ENCODE assay signal across 8 cellular contexts in the genomic region with DNA sequence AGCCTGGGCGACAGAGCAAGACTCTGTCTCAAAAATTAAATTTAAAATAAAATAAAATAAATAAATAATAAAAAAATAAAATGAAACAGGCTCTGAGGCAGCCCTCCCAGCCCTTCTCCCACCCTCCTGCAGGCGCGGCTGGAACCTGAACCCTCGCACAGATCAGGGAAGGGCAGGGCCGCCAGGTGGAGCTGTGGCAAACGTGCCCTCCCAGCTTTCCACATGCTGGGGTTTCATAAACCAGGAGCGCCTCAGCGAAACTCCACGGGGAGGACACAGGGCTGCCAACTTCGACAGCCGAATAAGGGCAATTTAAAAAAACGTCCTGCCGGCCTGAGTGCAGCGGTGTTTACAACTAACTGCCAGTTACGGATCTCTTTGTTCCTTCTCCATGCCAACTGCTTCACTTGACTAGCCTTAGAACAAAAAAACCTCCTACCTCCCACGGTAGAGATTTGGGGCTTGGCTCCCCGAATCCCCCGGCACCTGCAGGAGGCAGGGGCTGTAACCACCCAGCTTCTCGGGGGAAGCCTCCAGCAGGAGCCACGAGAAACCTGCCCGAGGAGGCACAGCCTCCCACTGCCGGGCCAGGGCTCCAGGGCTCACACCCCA. TPM values are rescaled to one million over a fixed set of nuclear protein-coding genes. Genes with fewer than 3 reads are reported as not detected.
DNase-seq lines count a peak whose midpoint lies in the region; ATAC-seq, FAIRE-seq and TF ChIP-seq lines count a peak whose summit lies in the region.

No MANE protein-coding gene starts in this region.

- BruUV-seq in HepG2 (replicated peaks; lab: Mats Ljungman, UMichigan) = no TSS peak

- TF ChIP-seq CTCF in dorsolateral prefrontal cortex (IDR thresholded peaks at IDR 0.05 in 54 of 56, conservative IDR thresholded peaks at IDR 0.05 in 2 of 56; ENCODE audit: low read depth in 1 of 56, partially characterized antibody in 56 of 56) = peak; percentile 30 to 71 (median 59)
- TF ChIP-seq CTCF in HepG2 (CRISPR knock-in tag; IDR thresholded peaks at IDR 0.05) = peak; percentile 82

- H3K4me3 ChIP-seq in dorsolateral prefrontal cortex (peak overlapping the region in 35 of 59 donors; percentile 3 to 51 (median 29)), HepG2 (replicated peaks in 1 of 3; ENCODE audit: insufficient read depth in 1 of 3, low read depth in 2 of 3, low read length in 3 of 3) (peak overlapping the region in 1 of 3 experiments; percentile 25; a peak in 2 of 6 replicates)

- intact Hi-C loops in dorsolateral prefrontal cortex (cut with DNase I) (no loop called here), HepG2 (cut with micrococcal nuclease; ENCODE audit: unreplicated experiment) (loop anchor here (1.0 to 2.0 kb wide), 3 partner anchors 14 to 67 kb away; no protein-coding TSS in a partner anchor)

- H3K4me2 ChIP-seq in HepG2 (ENCODE audit: low read depth, low read length) = peak overlapping the region; percentile 33

- POLR2A ChIA-PET in HepG2 (lab: Yijun Ruan, JAX) = interaction anchor here (1.9 kb wide), 1 partner anchor 37 kb away, joined by 14 read pairs; no protein-coding TSS in a partner anchor

- 42% methylated on average over 11 of the region's 22 CpGs for WGBS in HepG2 (ENCODE audit: low lambda C conversion rate)

- TF ChIP-seq POLR2A in HepG2 (IDR thresholded peaks at IDR 0.05; ENCODE audit: insufficient read depth in 1 of 2, low read depth in 2 of 2, low read length in 2 of 2) = no peak

- peaks cover 69% of the 10 kb centered on the region for H4K20me1 ChIP-seq in HepG2 (ENCODE audit: insufficient read depth, low read length)

- peak; percentile 42 for FAIRE-seq in HepG2 (lab: Jason Lieb, UNC)

- no peaks in the 10 kb centered on the region for H3K27me3 ChIP-seq in dorsolateral prefrontal cortex
- no peaks in the 10 kb centered on the region for H3K27me3 ChIP-seq in HepG2 (ENCODE audit: control insufficient read depth in 1 of 2, insufficient read depth in 2 of 2, low read length in 2 of 2)

- H2AFZ ChIP-seq in HepG2 (ENCODE audit: low read length) = no peak overlapping the region

- peak; percentile 84 for ATAC-seq in HepG2
- no peak for ATAC-seq in HG03460 (IDR thresholded peaks at IDR 0.05; ENCODE audit: unreplicated experiment)

- in situ Hi-C loops in HepG2 (cut with HindIII; ENCODE audit: extremely low pct_ligation_motif_present, low pct_unique_long_range_greater_than_20kb) = no loop called here

- CTCF ChIA-PET in HepG2 (lab: Yijun Ruan, JAX; ENCODE audit: low intra/inter-chr PET ratio, low total read pairs) = interaction anchor here (0.7 to 1.4 kb wide), 6 partner anchors 15 to 148 kb away, joined by 3 to 23 read pairs (median 4); a partner anchor contains a TSS

- DNase-seq in D341Med (ENCODE audit: low spot score) = peak; percentile 89
- peak; percentile 76 for DNase-seq in NCI-H1105 (lab: John Stamatoyannopoulos, UW)
- DNase-seq in activated CD4-positive, alpha-beta T cell treated with anti-CD3 and anti-CD28 coated beads for 48 hours = peak; percentile 67
- DNase-seq in dorsolateral prefrontal cortex = peak; percentile 33 to 79 (median 68)
- DNase-seq in HepG2 (ENCODE audit: low spot score) = peak; percentile 78
- DNase-seq in stimulated activated CD4-positive, alpha-beta T cell treated with anti-CD3 and anti-CD28 coated beads, Interleukin-4, amount 100 ng/mL, for 24 hours = peak; percentile 51
- DNase-seq in AG08395 (ENCODE audit: low spot score) = no peak

- peaks cover 21 to 44% of the 10 kb centered on the region in 2 experiments for H3K36me3 ChIP-seq in HepG2 (replicated peaks in 1 of 2; ENCODE audit: control insufficient read depth in 1 of 2, insufficient read depth in 2 of 2, low read length in 2 of 2)

- TF ChIP-seq EP300 in HepG2 (IDR thresholded peaks at IDR 0.05; ENCODE audit: low read depth in 2 of 2, low read length in 2 of 2) = no peak
- no peak for TF ChIP-seq EP300 in HepG2 (CRISPR knock-in tag; IDR thresholded peaks at IDR 0.05; ENCODE audit: borderline replicate concordance)

- no peaks in the 10 kb centered on the region for H3K9me3 ChIP-seq in HepG2 (ENCODE audit: low read length)

- peaks cover 44% of the 10 kb centered on the region for H3K4me1 ChIP-seq in HepG2 (ENCODE audit: insufficient read depth, low read length)

- peaks cover 76% of the 10 kb centered on the region for H3K79me2 ChIP-seq in HepG2 (ENCODE audit: insufficient read depth, low read length)

- H3K9ac ChIP-seq in HepG2 (ENCODE audit: insufficient read depth, low read depth, low read length) = 0 out of 2 replicates have a peak overlapping the region, but pooled peaks have one; percentile 12

- TF ChIP-seq RAD21 in HepG2 (CRISPR knock-in tag; IDR thresholded peaks at IDR 0.05) = peak; percentile 89

- peak overlapping the region in 49 of 59 donors; percentile 5 to 87 (median 65) for H3K27ac ChIP-seq in dorsolateral prefrontal cortex
- H3K27ac ChIP-seq in HepG2 (ENCODE audit: extremely low read length, insufficient read depth, low read length) = peak overlapping the region; percentile 53

TF ChIP-seq in HepG2, 621 proteins besides CTCF, POLR2A, EP300 and RAD21 (continues in another document):
- no peak for TF ChIP-seq ZNF775 (CRISPR knock-in tag; IDR thresholded peaks at IDR 0.05; ENCODE audit: borderline replicate concordance)
- TF ChIP-seq, protein P1, sequence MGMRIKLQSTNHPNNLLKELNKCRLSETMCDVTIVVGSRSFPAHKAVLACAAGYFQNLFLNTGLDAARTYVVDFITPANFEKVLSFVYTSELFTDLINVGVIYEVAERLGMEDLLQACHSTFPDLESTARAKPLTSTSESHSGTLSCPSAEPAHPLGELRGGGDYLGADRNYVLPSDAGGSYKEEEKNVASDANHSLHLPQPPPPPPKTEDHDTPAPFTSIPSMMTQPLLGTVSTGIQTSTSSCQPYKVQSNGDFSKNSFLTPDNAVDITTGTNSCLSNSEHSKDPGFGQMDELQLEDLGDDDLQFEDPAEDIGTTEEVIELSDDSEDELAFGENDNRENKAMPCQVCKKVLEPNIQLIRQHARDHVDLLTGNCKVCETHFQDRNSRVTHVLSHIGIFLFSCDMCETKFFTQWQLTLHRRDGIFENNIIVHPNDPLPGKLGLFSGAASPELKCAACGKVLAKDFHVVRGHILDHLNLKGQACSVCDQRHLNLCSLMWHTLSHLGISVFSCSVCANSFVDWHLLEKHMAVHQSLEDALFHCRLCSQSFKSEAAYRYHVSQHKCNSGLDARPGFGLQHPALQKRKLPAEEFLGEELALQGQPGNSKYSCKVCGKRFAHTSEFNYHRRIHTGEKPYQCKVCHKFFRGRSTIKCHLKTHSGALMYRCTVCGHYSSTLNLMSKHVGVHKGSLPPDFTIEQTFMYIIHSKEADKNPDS (CRISPR knock-in tag; IDR thresholded peaks at IDR 0.05) = no peak
- no peak for TF ChIP-seq ZNF333 (CRISPR knock-in tag; IDR thresholded peaks at IDR 0.05; ENCODE audit: borderline replicate concordance)

RNA-seq across cellular contexts. Expression of a gene that starts 15.9 kb away (rescaled TPM):
- total RNA-seq in dorsolateral prefrontal cortex (10 to 100 TPM; 18.4 to 49.8 (median 26.0) TPM), HepG2 (2016; rRNA removed; fragmentation: Illumina TruSeq; extraction: Trizol) (35.6 and 42.8 TPM in 2 replicates)
- total RNA-seq in HepG2 (2016; cell fraction: cytosol; rRNA removed; fragmentation: Illumina TruSeq; extraction: Trizol; ENCODE audit: low read depth) = 29.0 and 33.1 TPM in 2 replicates
- 34.7 and 46.1 TPM in 2 replicates for total RNA-seq in HepG2 (2016; cell fraction: insoluble cytoplasmic fraction; rRNA removed; fragmentation: Illumina TruSeq; extraction: Trizol)
- 62.2 and 73.5 TPM in 2 replicates for total RNA-seq in HepG2 (2016; cell fraction: membrane; rRNA removed; fragmentation: Illumina TruSeq; extraction: Trizol)
- total RNA-seq in HepG2 (2016; cell fraction: nucleus; rRNA removed; fragmentation: Illumina TruSeq; extraction: Trizol) = 17.6 and 21.2 TPM in 2 replicates
- polyA plus RNA-seq in HepG2 (2011; rRNA removed) = 15.1 and 23.1 TPM in 2 replicates
- 9.6 and 21.1 TPM in 2 replicates for polyA plus RNA-seq in HepG2 (2011; cell fraction: cytosol; rRNA removed)
- 24.0 and 30.1 TPM in 2 replicates for polyA plus RNA-seq in HepG2 (2011; cell fraction: nucleus; rRNA removed)
- polyA plus RNA-seq in HepG2 (2012) = 20.1 and 21.2 TPM in 2 replicates
- polyA plus RNA-seq in HepG2 (2016; cell fraction: cytosol; fragmentation: Illumina TruSeq; extraction: Trizol; ENCODE audit: low read depth) = 34.6 and 40.9 TPM in 2 replicates
- 47.2 and 47.3 TPM in 2 replicates for polyA plus RNA-seq in HepG2 (2016; cell fraction: insoluble cytoplasmic fraction; fragmentation: Illumina TruSeq; extraction: Trizol; ENCODE audit: low read depth)
- 55.5 and 74.3 TPM in 2 replicates for polyA plus RNA-seq in HepG2 (2016; cell fraction: membrane; fragmentation: Illumina TruSeq; extraction: Trizol; ENCODE audit: low read depth)
- 38.1 and 41.9 TPM in 2 replicates for polyA plus RNA-seq in HepG2 (2016; cell fraction: nucleus; fragmentation: Illumina TruSeq; extraction: Trizol; ENCODE audit: insufficient read depth, low read depth)
- polyA minus RNA-seq in HepG2 (2011; rRNA and poly(A)+ RNA removed; ENCODE audit: low replicate concordance) = 11.1 and 37.8 TPM in 2 replicates
- polyA minus RNA-seq in HepG2 (2011; cell fraction: cytosol; rRNA and poly(A)+ RNA removed) = 24.6 and 29.7 TPM in 2 replicates
- 9.8 and 11.8 TPM in 2 replicates for polyA minus RNA-seq in HepG2 (2011; cell fraction: nucleus; rRNA and poly(A)+ RNA removed)

RNA-seq across cellular contexts. Expression of a gene that starts 35.9 kb away (rescaled TPM):
- 100 to 1,000 TPM in 1 of 120 experiments, 10 to 100 TPM in 119; 35.5 to 110 (median 56.7) TPM for total RNA-seq in dorsolateral prefrontal cortex
- total RNA-seq in HepG2 (2016; rRNA removed; fragmentation: Illumina TruSeq; extraction: Trizol) = 24.4 and 30.3 TPM in 2 replicates
- total RNA-seq in HepG2 (2016; cell fraction: cytosol; rRNA removed; fragmentation: Illumina TruSeq; extraction: Trizol; ENCODE audit: low read depth) = 8.7 and 10.7 TPM in 2 replicates
- total RNA-seq in HepG2 (2016; cell fraction: insoluble cytoplasmic fraction; rRNA removed; fragmentation: Illumina TruSeq; extraction: Trizol) = 24.3 and 28.9 TPM in 2 replicates
- 18.5 and 19.0 TPM in 2 replicates for total RNA-seq in HepG2 (2016; cell fraction: membrane; rRNA removed; fragmentation: Illumina TruSeq; extraction: Trizol)
- total RNA-seq in HepG2 (2016; cell fraction: nucleus; rRNA removed; fragmentation: Illumina TruSeq; extraction: Trizol) = 16.6 and 20.8 TPM in 2 replicates
- 27.4 and 34.2 TPM in 2 replicates for polyA plus RNA-seq in HepG2 (2011; rRNA removed)
- 26.3 and 39.4 TPM in 2 replicates for polyA plus RNA-seq in HepG2 (2011; cell fraction: cytosol; rRNA removed)
- 141 and 147 TPM in 2 replicates for polyA plus RNA-seq in HepG2 (2011; cell fraction: nucleus; rRNA removed)
- polyA plus RNA-seq in HepG2 (2012) = 31.4 and 36.8 TPM in 2 replicates
- polyA plus RNA-seq in HepG2 (2016; cell fraction: cytosol; fragmentation: Illumina TruSeq; extraction: Trizol; ENCODE audit: low read depth) = 9.9 and 10.2 TPM in 2 replicates
- 35.6 and 37.8 TPM in 2 replicates for polyA plus RNA-seq in HepG2 (2016; cell fraction: insoluble cytoplasmic fraction; fragmentation: Illumina TruSeq; extraction: Trizol; ENCODE audit: low read depth)
- 15.1 and 15.7 TPM in 2 replicates for polyA plus RNA-seq in HepG2 (2016; cell fraction: membrane; fragmentation: Illumina TruSeq; extraction: Trizol; ENCODE audit: low read depth)
- 59.4 and 67.1 TPM in 2 replicates for polyA plus RNA-seq in HepG2 (2016; cell fraction: nucleus; fragmentation: Illumina TruSeq; extraction: Trizol; ENCODE audit: insufficient read depth, low read depth)
- polyA minus RNA-seq in HepG2 (2011; rRNA and poly(A)+ RNA removed; ENCODE audit: low replicate concordance) = 7.0 and 28.3 TPM in 2 replicates
- 15.8 and 20.3 TPM in 2 replicates for polyA minus RNA-seq in HepG2 (2011; cell fraction: cytosol; rRNA and poly(A)+ RNA removed)
- polyA minus RNA-seq in HepG2 (2011; cell fraction: nucleus; rRNA and poly(A)+ RNA removed) = 11.1 and 17.4 TPM in 2 replicates
